1 cellular context compared by ENCODE assay signal in the genomic region with DNA sequence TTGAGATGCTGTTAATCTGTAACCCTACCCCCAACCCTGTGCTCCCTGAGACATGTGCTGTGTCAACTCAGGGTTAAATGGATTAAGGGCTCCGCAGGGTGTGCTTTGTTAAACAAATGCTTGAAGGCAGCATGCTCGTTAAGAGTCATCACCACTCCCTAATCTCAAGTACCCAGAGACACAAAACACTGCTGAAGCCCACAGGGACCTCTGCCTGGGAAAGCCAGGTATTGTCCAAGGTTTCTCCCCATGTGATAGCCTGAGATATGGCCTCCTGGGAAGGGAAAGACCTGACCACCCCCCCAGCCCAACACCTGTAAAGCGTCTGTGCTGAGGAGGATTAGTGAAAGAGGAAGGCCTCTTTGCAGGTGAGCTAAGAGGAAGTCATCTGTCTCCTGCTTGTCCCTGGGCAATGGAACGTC.
TF ChIP-seq lines count a peak whose summit lies in the region.

No MANE protein-coding gene starts in this region.

TF ChIP-seq in GM23338, 12 proteins besides CTCF, POLR2A, EP300 and RAD21 (continued from another document):
- TF ChIP-seq, protein P1, sequence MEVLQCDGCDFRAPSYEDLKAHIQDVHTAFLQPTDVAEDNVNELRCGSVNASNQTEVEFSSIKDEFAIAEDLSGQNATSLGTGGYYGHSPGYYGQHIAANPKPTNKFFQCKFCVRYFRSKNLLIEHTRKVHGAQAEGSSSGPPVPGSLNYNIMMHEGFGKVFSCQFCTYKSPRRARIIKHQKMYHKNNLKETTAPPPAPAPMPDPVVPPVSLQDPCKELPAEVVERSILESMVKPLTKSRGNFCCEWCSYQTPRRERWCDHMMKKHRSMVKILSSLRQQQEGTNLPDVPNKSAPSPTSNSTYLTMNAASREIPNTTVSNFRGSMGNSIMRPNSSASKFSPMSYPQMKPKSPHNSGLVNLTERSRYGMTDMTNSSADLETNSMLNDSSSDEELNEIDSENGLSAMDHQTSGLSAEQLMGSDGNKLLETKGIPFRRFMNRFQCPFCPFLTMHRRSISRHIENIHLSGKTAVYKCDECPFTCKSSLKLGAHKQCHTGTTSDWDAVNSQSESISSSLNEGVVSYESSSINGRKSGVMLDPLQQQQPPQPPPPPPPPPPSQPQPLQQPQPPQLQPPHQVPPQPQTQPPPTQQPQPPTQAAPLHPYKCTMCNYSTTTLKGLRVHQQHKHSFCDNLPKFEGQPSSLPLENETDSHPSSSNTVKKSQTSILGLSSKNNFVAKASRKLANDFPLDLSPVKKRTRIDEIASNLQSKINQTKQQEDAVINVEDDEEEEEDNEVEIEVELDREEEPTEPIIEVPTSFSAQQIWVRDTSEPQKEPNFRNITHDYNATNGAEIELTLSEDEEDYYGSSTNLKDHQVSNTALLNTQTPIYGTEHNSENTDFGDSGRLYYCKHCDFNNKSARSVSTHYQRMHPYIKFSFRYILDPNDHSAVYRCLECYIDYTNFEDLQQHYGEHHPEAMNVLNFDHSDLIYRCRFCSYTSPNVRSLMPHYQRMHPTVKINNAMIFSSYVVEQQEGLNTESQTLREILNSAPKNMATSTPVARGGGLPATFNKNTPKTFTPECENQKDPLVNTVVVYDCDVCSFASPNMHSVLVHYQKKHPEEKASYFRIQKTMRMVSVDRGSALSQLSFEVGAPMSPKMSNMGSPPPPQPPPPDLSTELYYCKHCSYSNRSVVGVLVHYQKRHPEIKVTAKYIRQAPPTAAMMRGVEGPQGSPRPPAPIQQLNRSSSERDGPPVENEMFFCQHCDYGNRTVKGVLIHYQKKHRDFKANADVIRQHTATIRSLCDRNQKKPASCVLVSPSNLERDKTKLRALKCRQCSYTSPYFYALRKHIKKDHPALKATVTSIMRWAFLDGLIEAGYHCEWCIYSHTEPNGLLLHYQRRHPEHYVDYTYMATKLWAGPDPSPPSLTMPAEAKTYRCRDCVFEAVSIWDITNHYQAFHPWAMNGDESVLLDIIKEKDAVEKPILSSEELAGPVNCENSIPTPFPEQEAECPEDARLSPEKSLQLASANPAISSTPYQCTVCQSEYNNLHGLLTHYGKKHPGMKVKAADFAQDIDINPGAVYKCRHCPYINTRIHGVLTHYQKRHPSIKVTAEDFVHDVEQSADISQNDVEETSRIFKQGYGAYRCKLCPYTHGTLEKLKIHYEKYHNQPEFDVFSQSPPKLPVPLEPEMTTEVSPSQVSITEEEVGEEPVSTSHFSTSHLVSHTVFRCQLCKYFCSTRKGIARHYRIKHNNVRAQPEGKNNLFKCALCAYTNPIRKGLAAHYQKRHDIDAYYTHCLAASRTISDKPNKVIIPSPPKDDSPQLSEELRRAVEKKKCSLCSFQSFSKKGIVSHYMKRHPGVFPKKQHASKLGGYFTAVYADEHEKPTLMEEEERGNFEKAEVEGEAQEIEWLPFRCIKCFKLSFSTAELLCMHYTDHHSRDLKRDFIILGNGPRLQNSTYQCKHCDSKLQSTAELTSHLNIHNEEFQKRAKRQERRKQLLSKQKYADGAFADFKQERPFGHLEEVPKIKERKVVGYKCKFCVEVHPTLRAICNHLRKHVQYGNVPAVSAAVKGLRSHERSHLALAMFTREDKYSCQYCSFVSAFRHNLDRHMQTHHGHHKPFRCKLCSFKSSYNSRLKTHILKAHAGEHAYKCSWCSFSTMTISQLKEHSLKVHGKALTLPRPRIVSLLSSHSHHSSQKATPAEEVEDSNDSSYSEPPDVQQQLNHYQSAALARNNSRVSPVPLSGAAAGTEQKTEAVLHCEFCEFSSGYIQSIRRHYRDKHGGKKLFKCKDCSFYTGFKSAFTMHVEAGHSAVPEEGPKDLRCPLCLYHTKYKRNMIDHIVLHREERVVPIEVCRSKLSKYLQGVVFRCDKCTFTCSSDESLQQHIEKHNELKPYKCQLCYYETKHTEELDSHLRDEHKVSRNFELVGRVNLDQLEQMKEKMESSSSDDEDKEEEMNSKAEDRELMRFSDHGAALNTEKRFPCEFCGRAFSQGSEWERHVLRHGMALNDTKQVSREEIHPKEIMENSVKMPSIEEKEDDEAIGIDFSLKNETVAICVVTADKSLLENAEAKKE (CRISPR knock-in tag; IDR thresholded peaks at IDR 0.05), result peak; percentile 96
- TF ChIP-seq CREB1 (CRISPR knock-in tag; IDR thresholded peaks at IDR 0.05; ENCODE audit: low read depth), result peak; percentile 49
